9 cellular contexts compared by ENCODE assay signal in the genomic region with DNA sequence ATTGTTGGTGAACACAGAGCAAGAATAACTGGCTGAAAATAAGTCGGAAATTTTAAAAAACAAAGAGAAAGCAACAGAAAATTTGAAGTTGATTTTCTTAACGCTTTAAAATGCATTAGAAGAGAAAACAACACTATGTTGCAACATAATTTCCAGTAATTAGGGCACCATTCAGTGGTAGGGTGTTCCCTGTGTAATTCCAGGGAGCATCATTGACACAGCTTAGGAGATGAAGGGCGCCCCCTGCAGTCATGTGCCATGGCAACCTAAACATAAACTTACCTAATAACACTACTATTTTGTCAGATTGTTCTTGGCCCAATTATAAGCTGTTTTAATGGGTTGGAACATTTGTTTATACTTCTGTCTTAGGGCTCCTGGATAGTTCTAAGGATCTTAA.
A peak's percentile ranks its signal among the peaks of the same experiment; 100 is the strongest.
DNase-seq lines count a peak whose midpoint lies in the region; ATAC-seq and TF ChIP-seq lines count a peak whose summit lies in the region.
"Had no signal": no experiment of that assay in that cellular context is flagged by ENCODE, and none has a peak within 500 bp of the region (broad histone marks: within the 10 kb centered on the region; RNA-seq: fewer than 3 reads in every experiment).

No MANE protein-coding gene starts in this region.

- H3K4me3 Mint-ChIP-seq in CD4-positive, alpha-beta memory T cell: no peak overlapping the region
- H3K4me3 Mint-ChIP-seq in activated T-helper 2 cell treated with anti-CD3 and anti-CD28 coated beads, Interferon-gamma antibody, Interleukin-2, Interleukin-4, amounts not matched to agents 10 μg/mL and 5 μg/mL and 100 μg/mL, durations not matched to agents 14 hours and 24 hours and 36 hours (ENCODE audit: low read depth): no peak overlapping the region

- peak; percentile 24 for DNase-seq in GM04504 (ENCODE audit: low read depth)
- DNase-seq in caudate nucleus (lab: John Stamatoyannopoulos, UW): peak in 18 of 61 donors; percentile 3 to 75 (median 15)
- DNase-seq in lung microvascular endothelial cell (ENCODE audit: low read depth in 2 of 2): peak; percentile 31 to 60
- no peak for DNase-seq in esophagus squamous epithelium (lab: John Stamatoyannopoulos, UW)
- no peak for DNase-seq in CD4-positive, alpha-beta memory T cell
- DNase-seq in activated T-helper 2 cell treated with anti-CD3 and anti-CD28 coated beads, Interferon-gamma antibody, Interleukin-2, Interleukin-4, amounts not matched to agents 10 μg/mL and 5 μg/mL and 100 μg/mL, durations not matched to agents 14 hours and 24 hours and 36 hours (ENCODE audit: low spot score): no peak

- no peaks in the 10 kb centered on the region for H3K36me3 ChIP-seq in Loucy (ENCODE audit: insufficient read depth, low read length)
- no peaks in the 10 kb centered on the region for H3K36me3 ChIP-seq in esophagus squamous epithelium
- H3K36me3 ChIP-seq in CD4-positive, alpha-beta memory T cell (ENCODE audit: insufficient read depth, low read length): no peaks in the 10 kb centered on the region

- POLR2A ChIA-PET in CD4-positive, alpha-beta memory T cell (lab: Charles Lee; ENCODE audit: partially characterized antibody): no interaction called here

- H2AFZ ChIP-seq in Loucy (ENCODE audit: low read length): no peak overlapping the region

- H4K20me1 ChIP-seq in Loucy (ENCODE audit: insufficient read depth, low read length, poor library complexity, severe bottlenecking): no peaks in the 10 kb centered on the region

- H3K4me1 ChIP-seq in Loucy (ENCODE audit: insufficient read depth, low read length, poor library complexity, severe bottlenecking) (no peaks in the 10 kb centered on the region), esophagus squamous epithelium (peaks cover 0 to 21% (median 6%) of the 10 kb centered on the region in 3 donors)
- no peaks in the 10 kb centered on the region for H3K4me1 ChIP-seq in CD4-positive, alpha-beta memory T cell (ENCODE audit: insufficient read depth, low read length)

- H3K27ac ChIP-seq in caudate nucleus (ENCODE audit: low read depth, low read length): peak overlapping the region; percentile 89
- peak overlapping the region in 2 of 4 donors; percentile 24 to 31 for H3K27ac ChIP-seq in esophagus squamous epithelium
- H3K27ac ChIP-seq in CD4-positive, alpha-beta memory T cell (ENCODE audit: low read depth, low read length): no peak overlapping the region
- H3K27ac ChIP-seq: SK-N-MC had no signal

- H3F3A ChIP-seq in Loucy (ENCODE audit: low read depth): no peaks in the 10 kb centered on the region

- no peaks in the 10 kb centered on the region for H3K4me1 Mint-ChIP-seq in CD4-positive, alpha-beta memory T cell
- H3K4me1 Mint-ChIP-seq in activated T-helper 2 cell treated with anti-CD3 and anti-CD28 coated beads, Interferon-gamma antibody, Interleukin-2, Interleukin-4, amounts not matched to agents 10 μg/mL and 5 μg/mL and 100 μg/mL, durations not matched to agents 14 hours and 24 hours and 36 hours (ENCODE audit: low read depth): no peaks in the 10 kb centered on the region

- 30 to 31% methylated on average over 3 of the region's 3 CpGs for WGBS in esophagus squamous epithelium, 2 donors

- peaks cover 3 to 5% of the 10 kb centered on the region in 2 donors for H3K27me3 Mint-ChIP-seq in CD4-positive, alpha-beta memory T cell
- H3K27me3 Mint-ChIP-seq in activated T-helper 2 cell treated with anti-CD3 and anti-CD28 coated beads, Interferon-gamma antibody, Interleukin-2, Interleukin-4, amounts not matched to agents 10 μg/mL and 5 μg/mL and 100 μg/mL, durations not matched to agents 14 hours and 24 hours and 36 hours (ENCODE audit: low read depth): no peaks in the 10 kb centered on the region

- no peak for ATAC-seq in GM21423 (IDR thresholded peaks at IDR 0.05; ENCODE audit: unreplicated experiment)

- H3K27ac Mint-ChIP-seq in CD4-positive, alpha-beta memory T cell: no peak overlapping the region
- no peak overlapping the region for H3K27ac Mint-ChIP-seq in activated T-helper 2 cell treated with anti-CD3 and anti-CD28 coated beads, Interferon-gamma antibody, Interleukin-2, Interleukin-4, amounts not matched to agents 10 μg/mL and 5 μg/mL and 100 μg/mL, durations not matched to agents 14 hours and 24 hours and 36 hours

- H3K9ac ChIP-seq in Loucy (ENCODE audit: low read depth, low read length, poor library complexity, severe bottlenecking): no peak overlapping the region

- H3K4me2 ChIP-seq in Loucy (ENCODE audit: low read depth, low read length, poor library complexity, severe bottlenecking): no peak overlapping the region

- H3K79me2 ChIP-seq in Loucy (ENCODE audit: insufficient read depth, low read length): no peaks in the 10 kb centered on the region

- no peaks in the 10 kb centered on the region for H3K36me3 Mint-ChIP-seq in CD4-positive, alpha-beta memory T cell
- H3K36me3 Mint-ChIP-seq in activated T-helper 2 cell treated with anti-CD3 and anti-CD28 coated beads, Interferon-gamma antibody, Interleukin-2, Interleukin-4, amounts not matched to agents 10 μg/mL and 5 μg/mL and 100 μg/mL, durations not matched to agents 14 hours and 24 hours and 36 hours (ENCODE audit: low read depth): no peaks in the 10 kb centered on the region

- H3K9me2 ChIP-seq in Loucy (replicated peaks; ENCODE audit: low read depth, low read length): no peaks in the 10 kb centered on the region

- H3K9me3 ChIP-seq in Loucy (ENCODE audit: insufficient read depth, low read depth, low read length): no peaks in the 10 kb centered on the region
- no peaks in the 10 kb centered on the region for H3K9me3 ChIP-seq in esophagus squamous epithelium
- no peaks in the 10 kb centered on the region for H3K9me3 ChIP-seq in CD4-positive, alpha-beta memory T cell (ENCODE audit: control insufficient read depth in 1 of 2, low read length in 2 of 2)

- CTCF ChIA-PET in CD4-positive, alpha-beta memory T cell (lab: Charles Lee; ENCODE audit: partially characterized antibody): no interaction called here

- no peaks in the 10 kb centered on the region for H3K9me3 Mint-ChIP-seq in CD4-positive, alpha-beta memory T cell
- H3K9me3 Mint-ChIP-seq in activated T-helper 2 cell treated with anti-CD3 and anti-CD28 coated beads, Interferon-gamma antibody, Interleukin-2, Interleukin-4, amounts not matched to agents 10 μg/mL and 5 μg/mL and 100 μg/mL, durations not matched to agents 14 hours and 24 hours and 36 hours: no peaks in the 10 kb centered on the region

- TF ChIP-seq CTCF in Loucy (conservative IDR thresholded peaks at IDR 0.05; ENCODE audit: low read length) (peak; percentile 68), esophagus squamous epithelium (IDR thresholded peaks at IDR 0.05) (peak in 1 of 6 experiments; percentile 7)

- intact Hi-C loops in esophagus squamous epithelium (cut with DNase I): no loop called here
- intact Hi-C loops in CD4-positive, alpha-beta memory T cell (cut with micrococcal nuclease): no loop called here
- intact Hi-C loops in activated T-helper 2 cell treated with anti-CD3 and anti-CD28 coated beads, Interferon-gamma antibody, Interleukin-2, Interleukin-4, amounts not matched to agents 10 μg/mL and 5 μg/mL and 100 μg/mL, durations not matched to agents 14 hours and 24 hours and 36 hours (cut with micrococcal nuclease): no loop called here

- no peaks in the 10 kb centered on the region for H3K27me3 ChIP-seq in Loucy (ENCODE audit: insufficient read depth, low read length, poor library complexity, severe bottlenecking)
- H3K27me3 ChIP-seq in esophagus squamous epithelium: no peaks in the 10 kb centered on the region
- no peaks in the 10 kb centered on the region for H3K27me3 ChIP-seq in CD4-positive, alpha-beta memory T cell (ENCODE audit: insufficient read depth, low read length)

- TF ChIP-seq POLR2A in esophagus squamous epithelium (IDR thresholded peaks at IDR 0.05): no peak

- H3K4me3 ChIP-seq in Loucy (ENCODE audit: low read length, poor library complexity, severe bottlenecking) (no peak overlapping the region), esophagus squamous epithelium (no peak overlapping the region)
- no peak overlapping the region for H3K4me3 ChIP-seq in CD4-positive, alpha-beta memory T cell (ENCODE audit: low read length in 2 of 2)
- H3K4me3 ChIP-seq: SK-N-MC had no signal

Comparison
In these comparisons a context has a peak if more than half of its experiments do, and no peak if none do; other contexts are left out.
1. DNase-seq: peak in GM04504 (single experiment) and lung microvascular endothelial cell (2 of 2); none in esophagus squamous epithelium (single experiment), CD4-positive, alpha-beta memory T cell (0 of 5) and activated T-helper 2 cell treated with anti-CD3 and anti-CD28 coated beads, Interferon-gamma antibody, Interleukin-2, Interleukin-4, amounts not matched to agents 10 μg/mL and 5 μg/mL and 100 μg/mL, durations not matched to agents 14 hours and 24 hours and 36 hours (single experiment).